8 cellular contexts compared by ENCODE assay signal in genomic region chr15:85581495-85581894, GRCh38.
A peak's percentile ranks its signal among the peaks of the same experiment; 100 is the strongest.
DNase-seq lines count a peak whose midpoint lies in the region; ATAC-seq and TF ChIP-seq lines count a peak whose summit lies in the region.

No MANE protein-coding gene starts in this region.

- peaks cover 74% of the 10 kb centered on the region for H3K4me1 Mint-ChIP-seq in activated CD4-positive, alpha-beta memory T cell treated with anti-CD3 and anti-CD28 coated beads for 36 hours (ENCODE audit: low read depth)

- H3K4me3 Mint-ChIP-seq in activated CD4-positive, alpha-beta memory T cell treated with anti-CD3 and anti-CD28 coated beads for 36 hours: peak overlapping the region; percentile 86

- no peak for ATAC-seq in GM21717 (IDR thresholded peaks at IDR 0.05; ENCODE audit: unreplicated experiment)

- H3K27me3 ChIP-seq in esophagus squamous epithelium: no peaks in the 10 kb centered on the region

- TF ChIP-seq CTCF in esophagus squamous epithelium (IDR thresholded peaks at IDR 0.05): no peak

- peak in 1 of 4 donors; percentile 14 for TF ChIP-seq POLR2A in esophagus squamous epithelium (IDR thresholded peaks at IDR 0.05)

- peaks cover 24 to 82% (median 44%) of the 10 kb centered on the region in 3 donors for H3K4me1 ChIP-seq in esophagus squamous epithelium

- no peaks in the 10 kb centered on the region for H3K9me3 ChIP-seq in esophagus squamous epithelium

- WGBS in esophagus squamous epithelium, 2 donors: 90% methylated on average over 2 of the region's 8 CpGs; no CpG with 5 or more reads in 1 of the 2 donors

- peak overlapping the region; percentile 78 to 93 (median 90) for H3K27ac ChIP-seq in esophagus squamous epithelium

- POLR2A ChIA-PET in activated CD4-positive, alpha-beta memory T cell treated with anti-CD3 and anti-CD28 coated beads for 36 hours (lab: Charles Lee): interaction anchor here (0.6 to 3.8 kb wide), 16 partner anchors 23 to 251 kb away, joined by 3 to 27 read pairs (median 10); no protein-coding TSS in a partner anchor

- H3K27ac Mint-ChIP-seq in activated CD4-positive, alpha-beta memory T cell treated with anti-CD3 and anti-CD28 coated beads for 36 hours: peak overlapping the region; percentile 93

- H3K9me3 Mint-ChIP-seq in activated CD4-positive, alpha-beta memory T cell treated with anti-CD3 and anti-CD28 coated beads for 36 hours: no peaks in the 10 kb centered on the region

- peaks cover 0 to 57% (median 12%) of the 10 kb centered on the region in 3 donors for H3K36me3 ChIP-seq in esophagus squamous epithelium

- CTCF ChIA-PET in activated CD4-positive, alpha-beta memory T cell treated with anti-CD3 and anti-CD28 coated beads for 36 hours (lab: Charles Lee): interaction anchor here (0.6 to 2.9 kb wide), 9 partner anchors 20 to 285 kb away, joined by 3 to 13 read pairs (median 9); no protein-coding TSS in a partner anchor

- H3K27me3 Mint-ChIP-seq in activated CD4-positive, alpha-beta memory T cell treated with anti-CD3 and anti-CD28 coated beads for 36 hours: no peaks in the 10 kb centered on the region

- H3K4me3 ChIP-seq in esophagus squamous epithelium: peak overlapping the region in 3 of 4 donors; percentile 32 to 61 (median 39)

- intact Hi-C loops in activated CD4-positive, alpha-beta memory T cell treated with anti-CD3 and anti-CD28 coated beads for 36 hours (cut with micrococcal nuclease): loop anchor here (1.0 to 5.0 kb wide), 7 partner anchors 16 to 844 kb away; no protein-coding TSS in a partner anchor
- intact Hi-C loops in esophagus squamous epithelium (cut with DNase I): no loop called here
- intact Hi-C loops in posterior vena cava (cut with DNase I): loop anchor here in 1 of 2 donors (10.0 kb wide), 1 partner anchor 87 kb away; no protein-coding TSS in a partner anchor

- DNase-seq in GDM1 (lab: John Stamatoyannopoulos, UW) (peak; percentile 13), esophagus squamous epithelium (lab: John Stamatoyannopoulos, UW) (no peak), posterior vena cava (ENCODE audit: low spot score) (peak; percentile 88), SKM-1 treated with dmso at 0.1 percent for 144 hours (lab: John Stamatoyannopoulos, UW; ENCODE audit: unreplicated experiment) (no peak), RKO (ENCODE audit: low spot score) (no peak), NCI-H226 (no peak)
- DNase-seq in activated CD4-positive, alpha-beta memory T cell treated with anti-CD3 and anti-CD28 coated beads for 36 hours: peak; percentile 81

- peaks cover 58% of the 10 kb centered on the region for H3K36me3 Mint-ChIP-seq in activated CD4-positive, alpha-beta memory T cell treated with anti-CD3 and anti-CD28 coated beads for 36 hours

Comparison
In these comparisons a context has a peak if more than half of its experiments do, and no peak if none do; other contexts are left out.
1. DNase-seq: peak in GDM1 (single experiment), activated CD4-positive, alpha-beta memory T cell treated with anti-CD3 and anti-CD28 coated beads for 36 hours (single experiment) and posterior vena cava (single experiment); none in esophagus squamous epithelium (single experiment), SKM-1 treated with dmso at 0.1 percent for 144 hours (single experiment), RKO (single experiment) and NCI-H226 (single experiment).